Comparison of ENCODE assay signal across 11 cellular contexts in the genomic region with DNA sequence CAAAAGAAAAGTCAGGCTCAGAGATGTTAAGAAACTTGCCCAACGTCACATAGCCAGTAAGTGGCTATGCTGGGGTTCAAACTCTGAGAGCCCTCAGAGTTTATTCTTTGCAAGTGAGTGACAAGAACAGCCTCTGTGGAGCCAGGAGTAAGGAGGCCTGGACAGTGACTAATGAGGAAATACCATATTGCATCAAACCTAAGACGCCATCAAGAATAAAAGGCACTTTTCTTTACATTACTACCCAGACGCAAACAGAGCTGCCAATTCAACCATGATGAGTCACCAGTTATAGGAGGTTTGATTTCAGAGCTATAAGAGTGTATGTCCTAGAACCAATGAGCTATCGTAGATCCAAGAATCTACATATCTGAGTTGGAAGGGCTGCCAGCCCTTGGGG. TPM values are rescaled to one million over a fixed set of nuclear protein-coding genes. Genes with fewer than 3 reads are reported as not detected.
DNase-seq lines count a peak whose midpoint lies in the region; ATAC-seq and TF ChIP-seq lines count a peak whose summit lies in the region.
"Had no signal": no experiment of that assay in that cellular context is flagged by ENCODE, and none has a peak within 500 bp of the region (broad histone marks: within the 10 kb centered on the region; RNA-seq: fewer than 3 reads in every experiment).

No MANE protein-coding gene starts in this region.

- peak overlapping the region; percentile 42 for H3K4me3 Mint-ChIP-seq in activated T-cell treated with anti-CD3 and anti-CD28 coated beads, Interleukin-2, amount 50 U/mL, for 24 hours
- H3K4me3 Mint-ChIP-seq in activated T-helper 2 cell treated with anti-CD3 and anti-CD28 coated beads, Interferon-gamma antibody, Interleukin-2, Interleukin-4, amounts not matched to agents 10 μg/mL and 5 μg/mL and 100 μg/mL, durations not matched to agents 14 hours and 24 hours and 36 hours (ENCODE audit: low read depth): no peak overlapping the region
- H3K4me3 Mint-ChIP-seq: memory B cell had no signal

- H3K36me3 Mint-ChIP-seq in activated T-cell treated with anti-CD3 and anti-CD28 coated beads, Interleukin-2, amount 50 U/mL, for 24 hours (ENCODE audit: low read depth): peaks cover 79% of the 10 kb centered on the region
- H3K36me3 Mint-ChIP-seq in activated T-helper 2 cell treated with anti-CD3 and anti-CD28 coated beads, Interferon-gamma antibody, Interleukin-2, Interleukin-4, amounts not matched to agents 10 μg/mL and 5 μg/mL and 100 μg/mL, durations not matched to agents 14 hours and 24 hours and 36 hours (ENCODE audit: low read depth): peaks cover 60% of the 10 kb centered on the region
- H3K36me3 Mint-ChIP-seq: memory B cell had no signal

- peaks cover 59% of the 10 kb centered on the region for H3K36me3 ChIP-seq in thoracic aorta

- no peaks in the 10 kb centered on the region for H3K27me3 Mint-ChIP-seq in activated T-cell treated with anti-CD3 and anti-CD28 coated beads, Interleukin-2, amount 50 U/mL, for 24 hours
- no peaks in the 10 kb centered on the region for H3K27me3 Mint-ChIP-seq in activated T-helper 2 cell treated with anti-CD3 and anti-CD28 coated beads, Interferon-gamma antibody, Interleukin-2, Interleukin-4, amounts not matched to agents 10 μg/mL and 5 μg/mL and 100 μg/mL, durations not matched to agents 14 hours and 24 hours and 36 hours (ENCODE audit: low read depth)

- no peaks in the 10 kb centered on the region for H3K27me3 ChIP-seq in thoracic aorta (replicated peaks; ENCODE audit: insufficient read depth)

- H3K4me1 Mint-ChIP-seq in activated T-cell treated with anti-CD3 and anti-CD28 coated beads, Interleukin-2, amount 50 U/mL, for 24 hours (ENCODE audit: low read depth): peaks cover 4% of the 10 kb centered on the region
- H3K4me1 Mint-ChIP-seq in activated T-helper 2 cell treated with anti-CD3 and anti-CD28 coated beads, Interferon-gamma antibody, Interleukin-2, Interleukin-4, amounts not matched to agents 10 μg/mL and 5 μg/mL and 100 μg/mL, durations not matched to agents 14 hours and 24 hours and 36 hours (ENCODE audit: low read depth): peaks cover 32% of the 10 kb centered on the region

- H3K27ac Mint-ChIP-seq in activated T-cell treated with anti-CD3 and anti-CD28 coated beads, Interleukin-2, amount 50 U/mL, for 24 hours: peak overlapping the region; percentile 87
- peak overlapping the region; percentile 84 for H3K27ac Mint-ChIP-seq in activated T-helper 2 cell treated with anti-CD3 and anti-CD28 coated beads, Interferon-gamma antibody, Interleukin-2, Interleukin-4, amounts not matched to agents 10 μg/mL and 5 μg/mL and 100 μg/mL, durations not matched to agents 14 hours and 24 hours and 36 hours
- H3K27ac Mint-ChIP-seq: memory B cell had no signal

- no peak for DNase-seq in activated T-cell treated with anti-CD3 and anti-CD28 coated beads, Interleukin-2, amount 50 U/mL, for 24 hours
- DNase-seq in activated T-cell treated with anti-CD3 and anti-CD28 coated beads for 4 hours (no peak), fibroblast of villous mesenchyme (ENCODE audit: low read depth) (peak; percentile 53), thoracic aorta (ENCODE audit: low spot score) (no peak), pons (ENCODE audit: low spot score) (no peak), posterior cingulate gyrus (no peak)
- DNase-seq in activated T-helper 2 cell treated with anti-CD3 and anti-CD28 coated beads, Interferon-gamma antibody, Interleukin-2, Interleukin-4, amounts not matched to agents 10 μg/mL and 5 μg/mL and 100 μg/mL, durations not matched to agents 14 hours and 24 hours and 36 hours (ENCODE audit: low spot score): no peak
- DNase-seq: NCI-H1048 had no signal

- H3K9me3 Mint-ChIP-seq in activated T-cell treated with anti-CD3 and anti-CD28 coated beads, Interleukin-2, amount 50 U/mL, for 24 hours: no peaks in the 10 kb centered on the region
- no peaks in the 10 kb centered on the region for H3K9me3 Mint-ChIP-seq in activated T-helper 2 cell treated with anti-CD3 and anti-CD28 coated beads, Interferon-gamma antibody, Interleukin-2, Interleukin-4, amounts not matched to agents 10 μg/mL and 5 μg/mL and 100 μg/mL, durations not matched to agents 14 hours and 24 hours and 36 hours
- H3K9me3 Mint-ChIP-seq: memory B cell had no signal

- H3K9me3 ChIP-seq in thoracic aorta: no peaks in the 10 kb centered on the region

- H3K4me1 ChIP-seq in thoracic aorta (ENCODE audit: control insufficient read depth in 1 of 2, low read depth in 2 of 2): peaks cover 26 to 80% of the 10 kb centered on the region in 2 donors

- H3K4me3 ChIP-seq in fibroblast of villous mesenchyme (ENCODE audit: low read depth, low read length) (no peak overlapping the region), thoracic aorta (no peak overlapping the region)
- H3K4me3 ChIP-seq: SK-N-MC had no signal

- peak overlapping the region; percentile 15 to 98 for H3K27ac ChIP-seq in thoracic aorta
- H3K27ac ChIP-seq: SK-N-MC had no signal

- intact Hi-C loops in activated T-helper 2 cell treated with anti-CD3 and anti-CD28 coated beads, Interferon-gamma antibody, Interleukin-2, Interleukin-4, amounts not matched to agents 10 μg/mL and 5 μg/mL and 100 μg/mL, durations not matched to agents 14 hours and 24 hours and 36 hours (cut with micrococcal nuclease): no loop called here
- intact Hi-C loops in posterior cingulate gyrus (cut with DNase I): loop anchor here (10.0 kb wide), 1 partner anchor 122 kb away; a partner anchor contains a TSS

- ATAC-seq in thoracic aorta (ENCODE audit: insufficient number of reproducible peaks, low FRiP score, low read depth) (no peak), GM21526 (IDR thresholded peaks at IDR 0.05; ENCODE audit: low FRiP score, unreplicated experiment) (no peak)

- TF ChIP-seq CTCF in fibroblast of villous mesenchyme (IDR thresholded peaks at IDR 0.05; ENCODE audit: insufficient read depth, low read depth, low read length) (no peak), thoracic aorta (IDR thresholded peaks at IDR 0.05) (no peak)

RNA-seq across cellular contexts. Expression of a gene that starts 9.4 kb away (rescaled TPM):
- total RNA-seq in activated T-helper 2 cell treated with anti-CD3 and anti-CD28 coated beads, Interferon-gamma antibody, Interleukin-2, Interleukin-4, amounts not matched to agents 10 μg/mL and 5 μg/mL and 100 μg/mL, durations not matched to agents 14 hours and 24 hours and 36 hours: 37.6 TPM in 2 replicates
- 125 and 174 TPM in 2 replicates for total RNA-seq in fibroblast of villous mesenchyme
- total RNA-seq in thoracic aorta: 100 to 1,000 TPM; 311 to 384 TPM

RNA-seq across cellular contexts. Expression of a gene that starts 22.0 kb away (rescaled TPM):
- not detected in 2 replicates for total RNA-seq in activated T-helper 2 cell treated with anti-CD3 and anti-CD28 coated beads, Interferon-gamma antibody, Interleukin-2, Interleukin-4, amounts not matched to agents 10 μg/mL and 5 μg/mL and 100 μg/mL, durations not matched to agents 14 hours and 24 hours and 36 hours
- total RNA-seq in fibroblast of villous mesenchyme (under 0.01 TPM in 1 of 2 replicates, not detected in the other), thoracic aorta (under 1 TPM in 1 of 2 donors, not detected in 1; 0.78 TPM)

RNA-seq across cellular contexts. Expression of a gene that starts 42.9 kb away (rescaled TPM):
- not detected in 2 replicates for total RNA-seq in activated T-helper 2 cell treated with anti-CD3 and anti-CD28 coated beads, Interferon-gamma antibody, Interleukin-2, Interleukin-4, amounts not matched to agents 10 μg/mL and 5 μg/mL and 100 μg/mL, durations not matched to agents 14 hours and 24 hours and 36 hours
- total RNA-seq in fibroblast of villous mesenchyme: under 0.01 and 0.32 TPM in 2 replicates
- total RNA-seq in thoracic aorta: 10 to 100 TPM; 16.4 to 33.5 TPM

RNA-seq across cellular contexts. Expression of a gene that starts 51.5 kb away (rescaled TPM):
- total RNA-seq in activated T-helper 2 cell treated with anti-CD3 and anti-CD28 coated beads, Interferon-gamma antibody, Interleukin-2, Interleukin-4, amounts not matched to agents 10 μg/mL and 5 μg/mL and 100 μg/mL, durations not matched to agents 14 hours and 24 hours and 36 hours: 0.32 and 0.50 TPM in 2 replicates
- 61.3 and 69.6 TPM in 2 replicates for total RNA-seq in fibroblast of villous mesenchyme
- total RNA-seq in thoracic aorta: 100 to 1,000 TPM; 176 to 217 TPM

Comparison
In these comparisons a context has a peak if more than half of its experiments do, and no peak if none do; other contexts are left out.
1. RNA of a gene that starts 42.9 kb away (total RNA-seq): 16.4 to 33.5 TPM in thoracic aorta; not detected in activated T-helper 2 cell treated with anti-CD3 and anti-CD28 coated beads, Interferon-gamma antibody, Interleukin-2, Interleukin-4, amounts not matched to agents 10 μg/mL and 5 μg/mL and 100 μg/mL, durations not matched to agents 14 hours and 24 hours and 36 hours and under 0.01 to 0.32 TPM in fibroblast of villous mesenchyme; every median in the first group is over 10 times any median in the second.